In the genomic region with DNA sequence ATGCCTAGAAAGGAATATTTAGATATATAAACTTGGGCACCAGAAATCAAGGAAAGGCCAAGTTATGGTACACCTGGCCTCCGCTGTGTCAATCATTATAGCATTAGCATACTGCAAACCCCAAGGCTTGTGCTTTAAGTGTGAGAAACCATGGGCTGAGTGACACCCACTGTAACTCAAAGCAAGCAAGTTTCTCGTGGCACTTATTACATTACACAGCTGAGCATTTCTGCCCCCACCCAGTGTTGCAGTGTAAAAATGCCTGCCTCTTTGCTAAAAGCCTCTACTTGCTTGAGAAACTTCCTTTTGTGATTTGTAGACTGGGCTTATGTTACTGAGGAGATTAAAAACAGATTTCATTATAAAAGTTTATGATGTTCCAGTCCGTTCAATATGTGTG, we compare ENCODE assay signal across 19 cellular contexts.
DNase-seq lines count a peak whose midpoint lies in the region; TF ChIP-seq lines count a peak whose summit lies in the region.
"Had no signal": no experiment of that assay in that cellular context is flagged by ENCODE, and none has a peak within 500 bp of the region (broad histone marks: within the 10 kb centered on the region; RNA-seq: fewer than 3 reads in every experiment).

No MANE protein-coding gene starts in this region.

- H3K27ac Mint-ChIP-seq in chondrocyte (ENCODE audit: unreplicated experiment): peak overlapping the region; percentile 65
- peak overlapping the region; percentile 54 for H3K27ac Mint-ChIP-seq in mesothelial cell of epicardium

- H3K9me3 Mint-ChIP-seq in chondrocyte (ENCODE audit: low read depth) (no peaks in the 10 kb centered on the region), mesothelial cell of epicardium (no peaks in the 10 kb centered on the region)

- H3K27me3 Mint-ChIP-seq in chondrocyte (ENCODE audit: low read depth): no peaks in the 10 kb centered on the region
- no peaks in the 10 kb centered on the region for H3K27me3 Mint-ChIP-seq in mesothelial cell of epicardium (ENCODE audit: low read depth)

- H3K9me3 ChIP-seq in SK-N-MC (ENCODE audit: low read depth, low read length): no peaks in the 10 kb centered on the region

- H3K4me3 ChIP-seq in SK-N-MC: no peak overlapping the region

- H3K4me3 Mint-ChIP-seq in chondrocyte (ENCODE audit: unreplicated experiment): no peak overlapping the region
- no peak overlapping the region for H3K4me3 Mint-ChIP-seq in mesothelial cell of epicardium

- peaks cover 41% of the 10 kb centered on the region for H3K4me1 Mint-ChIP-seq in chondrocyte (ENCODE audit: low read depth)
- H3K4me1 Mint-ChIP-seq in mesothelial cell of epicardium: peaks cover 22% of the 10 kb centered on the region

- H3K36me3 Mint-ChIP-seq in chondrocyte (ENCODE audit: low read depth) (peaks cover 3% of the 10 kb centered on the region), mesothelial cell of epicardium (peaks cover 6% of the 10 kb centered on the region)

- H3K9ac ChIP-seq in SK-N-MC (ENCODE audit: insufficient read length): no peak overlapping the region

- 0 out of 2 replicates have a peak overlapping the region, but pooled peaks have one; percentile 28 for H3K27ac ChIP-seq in SK-N-MC
- H3K27ac ChIP-seq: C4-2B had no signal

- TF ChIP-seq CTCF in chondrocyte (IDR thresholded peaks at IDR 0.05) (no peak), mesothelial cell of epicardium (IDR thresholded peaks at IDR 0.05; ENCODE audit: unreplicated experiment) (no peak)

- H3K36me3 ChIP-seq in SK-N-MC (ENCODE audit: insufficient read depth, low read length): 0 out of 2 replicates have a peak, but pooled peaks cover 2% of the 10 kb centered on the region

- DNase-seq in SK-N-MC (ENCODE audit: low read depth, low spot score): no peak
- no peak for DNase-seq in chondrocyte (ENCODE audit: low spot score)
- DNase-seq in mesothelial cell of epicardium (ENCODE audit: low spot score in 2 of 2, unreplicated experiment in 2 of 2): no peak
- DNase-seq in superior temporal gyrus (ENCODE audit: extremely low spot score): peak; percentile 6
- DNase-seq in CD1c-positive myeloid dendritic cell (ENCODE audit: extremely low spot score): no peak
- no peak for DNase-seq in amygdala (lab: John Stamatoyannopoulos, UW)
- no peak for DNase-seq in DMS114 treated with DMSO at 0.1 percent for 48 hours (lab: John Stamatoyannopoulos, UW; ENCODE audit: unreplicated experiment)
- DNase-seq: ACHN, AML-193, DMS 273 treated with DMSO at 0.1 percent for 48 hours, KBM-7, NCI-H1105 treated with DMSO at 0.1 percent for 48 hours, NCI-H1694 treated with DMSO at 0.1 percent for 48 hours, NCI-H345, NCI-H524 treated with DMSO at 0.1 percent for 48 hours, PC-3, RPMI8226, SHP77 treated with DMSO at 0.1 percent for 48 hours had no signal
